1 cellular context compared by ENCODE assay signal in the genomic region with DNA sequence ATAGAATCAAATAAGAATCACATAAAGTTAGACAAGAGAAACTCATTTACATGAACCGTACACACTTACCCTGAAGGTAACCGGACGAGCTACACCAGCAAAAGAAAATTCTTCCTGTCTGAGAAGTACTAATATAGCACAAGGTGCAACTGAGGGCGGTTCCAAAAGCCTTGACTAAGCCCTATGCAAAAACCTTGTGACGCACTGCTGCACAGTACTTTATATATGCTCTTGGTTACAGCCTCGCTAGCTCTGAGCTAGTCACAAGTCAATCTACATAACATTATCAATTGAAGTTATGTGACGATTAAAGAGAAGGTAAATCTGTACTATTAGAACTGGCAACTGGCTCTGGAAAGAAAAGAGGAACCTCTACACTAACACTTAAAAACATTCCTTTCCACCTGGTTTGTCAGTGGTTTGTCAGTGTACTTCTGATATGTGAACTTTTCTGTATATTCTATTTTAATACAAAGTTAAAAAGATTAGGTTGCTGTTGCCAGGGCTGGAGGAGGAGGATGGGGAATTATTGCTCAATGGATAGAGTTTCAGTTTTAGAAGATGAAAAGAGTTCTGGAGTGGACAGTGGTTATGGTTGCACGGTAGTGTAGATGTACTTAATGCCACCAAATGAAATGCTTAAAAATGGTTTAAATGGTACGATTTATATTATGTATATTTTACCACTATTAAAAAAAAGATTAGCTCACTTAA.
TF ChIP-seq lines count a peak whose summit lies in the region.

No MANE protein-coding gene starts in this region.

TF ChIP-seq in A549, 52 proteins besides CTCF, POLR2A, EP300 and RAD21 (continued from another document):
- TF ChIP-seq, protein P1, sequence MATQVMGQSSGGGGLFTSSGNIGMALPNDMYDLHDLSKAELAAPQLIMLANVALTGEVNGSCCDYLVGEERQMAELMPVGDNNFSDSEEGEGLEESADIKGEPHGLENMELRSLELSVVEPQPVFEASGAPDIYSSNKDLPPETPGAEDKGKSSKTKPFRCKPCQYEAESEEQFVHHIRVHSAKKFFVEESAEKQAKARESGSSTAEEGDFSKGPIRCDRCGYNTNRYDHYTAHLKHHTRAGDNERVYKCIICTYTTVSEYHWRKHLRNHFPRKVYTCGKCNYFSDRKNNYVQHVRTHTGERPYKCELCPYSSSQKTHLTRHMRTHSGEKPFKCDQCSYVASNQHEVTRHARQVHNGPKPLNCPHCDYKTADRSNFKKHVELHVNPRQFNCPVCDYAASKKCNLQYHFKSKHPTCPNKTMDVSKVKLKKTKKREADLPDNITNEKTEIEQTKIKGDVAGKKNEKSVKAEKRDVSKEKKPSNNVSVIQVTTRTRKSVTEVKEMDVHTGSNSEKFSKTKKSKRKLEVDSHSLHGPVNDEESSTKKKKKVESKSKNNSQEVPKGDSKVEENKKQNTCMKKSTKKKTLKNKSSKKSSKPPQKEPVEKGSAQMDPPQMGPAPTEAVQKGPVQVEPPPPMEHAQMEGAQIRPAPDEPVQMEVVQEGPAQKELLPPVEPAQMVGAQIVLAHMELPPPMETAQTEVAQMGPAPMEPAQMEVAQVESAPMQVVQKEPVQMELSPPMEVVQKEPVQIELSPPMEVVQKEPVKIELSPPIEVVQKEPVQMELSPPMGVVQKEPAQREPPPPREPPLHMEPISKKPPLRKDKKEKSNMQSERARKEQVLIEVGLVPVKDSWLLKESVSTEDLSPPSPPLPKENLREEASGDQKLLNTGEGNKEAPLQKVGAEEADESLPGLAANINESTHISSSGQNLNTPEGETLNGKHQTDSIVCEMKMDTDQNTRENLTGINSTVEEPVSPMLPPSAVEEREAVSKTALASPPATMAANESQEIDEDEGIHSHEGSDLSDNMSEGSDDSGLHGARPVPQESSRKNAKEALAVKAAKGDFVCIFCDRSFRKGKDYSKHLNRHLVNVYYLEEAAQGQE (IDR thresholded peaks at IDR 0.05) = no peak
- TF ChIP-seq ZFP36 (IDR thresholded peaks at IDR 0.05; ENCODE audit: borderline replicate concordance, partially characterized antibody) = no peak
- TF ChIP-seq MAFK (IDR thresholded peaks at IDR 0.05; ENCODE audit: partially characterized antibody) = no peak
